ENCODE assay signal across 1 cellular context in the genomic region with DNA sequence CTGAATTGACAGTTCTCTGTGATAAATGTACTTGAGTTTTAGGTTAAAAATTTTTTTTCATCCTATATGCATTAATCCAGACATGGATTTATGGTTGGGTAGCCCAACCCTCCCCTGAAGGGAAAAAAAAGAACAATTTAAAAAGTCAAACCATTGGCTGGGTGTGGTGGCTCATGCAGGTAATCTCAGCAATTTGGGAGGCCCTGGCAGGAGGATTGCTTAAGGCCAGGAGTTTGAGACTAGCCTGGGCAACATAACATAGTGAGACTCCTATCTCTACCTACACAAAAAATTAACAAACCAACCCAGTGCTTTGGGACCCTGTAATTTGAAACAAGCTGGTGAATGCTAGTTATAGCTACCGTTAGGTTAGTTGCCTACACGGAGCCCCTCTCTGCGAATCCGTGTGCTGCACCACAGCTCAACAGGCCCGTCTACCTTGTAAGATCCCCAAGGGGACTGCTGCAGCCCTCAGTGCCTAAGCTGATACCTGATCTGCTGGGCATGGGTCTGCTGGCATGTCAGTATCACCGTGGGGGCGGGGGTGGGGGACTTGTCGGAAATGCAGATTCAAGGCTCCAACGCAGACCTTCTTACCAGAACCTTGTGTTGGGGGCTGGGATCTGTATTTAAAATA.
TF ChIP-seq lines count a peak whose summit lies in the region.

No MANE protein-coding gene starts in this region.

TF ChIP-seq in H1, 55 proteins besides CTCF, POLR2A, EP300 and RAD21:
- TF ChIP-seq CREB1 (IDR thresholded peaks at IDR 0.05) (no peak), TEAD4 (IDR thresholded peaks at IDR 0.05; ENCODE audit: low read depth, low read length) (no peak), NRF1 (IDR thresholded peaks at IDR 0.05; ENCODE audit: low read depth, low read length) (no peak), POU5F1 (IDR thresholded peaks at IDR 0.05; ENCODE audit: low read depth, low read length) (no peak), SUZ12 (IDR thresholded peaks at IDR 0.05; ENCODE audit: low read length) (no peak), SP1 (IDR thresholded peaks at IDR 0.05; ENCODE audit: low read depth, low read length) (no peak), FOSL1 (IDR thresholded peaks at IDR 0.05; ENCODE audit: insufficient read depth, low read depth, low read length) (no peak), SAP30 (IDR thresholded peaks at IDR 0.05; ENCODE audit: insufficient read depth, insufficient replicate concordance, low read length) (no peak), CHD2 (IDR thresholded peaks at IDR 0.05; ENCODE audit: low read length) (no peak), EZH2 (IDR thresholded peaks at IDR 0.05; ENCODE audit: low read depth, low read length, severe bottlenecking) (no peak), KDM1A (IDR thresholded peaks at IDR 0.05; ENCODE audit: borderline replicate concordance, low read length) (no peak), SIX5 (IDR thresholded peaks at IDR 0.05; ENCODE audit: low read depth, low read length) (no peak), GTF2F1 (IDR thresholded peaks at IDR 0.05; ENCODE audit: borderline replicate concordance, low read depth, low read length) (no peak), ASH2L (IDR thresholded peaks at IDR 0.05; ENCODE audit: low read length) (no peak), MAFK (IDR thresholded peaks at IDR 0.05; ENCODE audit: low read depth, low read length) (no peak), KDM5A (IDR thresholded peaks at IDR 0.05; ENCODE audit: low read length) (no peak), ZNF274 (IDR thresholded peaks at IDR 0.05; ENCODE audit: borderline replicate concordance, extremely low read depth, low read length) (no peak), HDAC2 (IDR thresholded peaks at IDR 0.05; ENCODE audit: borderline replicate concordance in 1 of 2, low read depth in 2 of 2, low read length in 2 of 2) (no peak)
- TF ChIP-seq, protein P1, sequence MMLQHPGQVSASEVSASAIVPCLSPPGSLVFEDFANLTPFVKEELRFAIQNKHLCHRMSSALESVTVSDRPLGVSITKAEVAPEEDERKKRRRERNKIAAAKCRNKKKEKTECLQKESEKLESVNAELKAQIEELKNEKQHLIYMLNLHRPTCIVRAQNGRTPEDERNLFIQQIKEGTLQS (IDR thresholded peaks at IDR 0.05; ENCODE audit: insufficient read depth, low read depth, low read length): no peak
